Comparison of ENCODE assay signal across 10 cellular contexts in genomic region chr18:27073404-27073830, GRCh38.
DNase-seq lines count a peak whose midpoint lies in the region; ATAC-seq, FAIRE-seq and TF ChIP-seq lines count a peak whose summit lies in the region.
"Had no signal": no experiment of that assay in that cellular context is flagged by ENCODE, and none has a peak within 500 bp of the region (broad histone marks: within the 10 kb centered on the region; RNA-seq: fewer than 3 reads in every experiment).

No MANE protein-coding gene starts in this region.

- no peak overlapping the region for H3K27ac ChIP-seq in ovary
- H3K27ac ChIP-seq in breast epithelium: no peak overlapping the region

- H3K4me1 ChIP-seq in ovary (ENCODE audit: insufficient read depth): no peaks in the 10 kb centered on the region
- no peaks in the 10 kb centered on the region for H3K4me1 ChIP-seq in breast epithelium

- FAIRE-seq in GM12892 (lab: Jason Lieb, UNC): peak; percentile 83

- intact Hi-C loops in ovary (cut with DNase I): no loop called here
- intact Hi-C loops in breast epithelium (cut with DNase I; ENCODE audit: low total_unique reads): no loop called here
- intact Hi-C loops in left cardiac atrium (cut with DNase I): no loop called here

- H3K4me3 ChIP-seq in ovary (no peak overlapping the region), breast epithelium (no peak overlapping the region)

- no peak for TF ChIP-seq POLR2A in GM12892 (IDR thresholded peaks at IDR 0.05; ENCODE audit: low read depth, low read length)
- TF ChIP-seq POLR2A in ovary (IDR thresholded peaks at IDR 0.05): no peak
- TF ChIP-seq POLR2A in breast epithelium (IDR thresholded peaks at IDR 0.05): no peak

- no peak for TF ChIP-seq EP300 in ovary (IDR thresholded peaks at IDR 0.05)

- TF ChIP-seq CTCF in ovary (IDR thresholded peaks at IDR 0.05): no peak
- TF ChIP-seq CTCF in breast epithelium (IDR thresholded peaks at IDR 0.05): no peak

- ATAC-seq in GM19397 (IDR thresholded peaks at IDR 0.05; ENCODE audit: unreplicated experiment): peak; percentile 78
- peak; percentile 66 for ATAC-seq in HG02840 (IDR thresholded peaks at IDR 0.05; ENCODE audit: low FRiP score, unreplicated experiment)
- ATAC-seq in HG03460 (IDR thresholded peaks at IDR 0.05; ENCODE audit: unreplicated experiment): peak; percentile 90
- ATAC-seq in left cardiac atrium: no peak
- ATAC-seq: activated CD4-positive, CD25-positive, alpha-beta regulatory T cell treated with anti-CD3 and anti-CD28 coated beads, Interleukin-2, amount 50 U/mL, for 24 hours had no signal

- H3K27me3 ChIP-seq in ovary: no peaks in the 10 kb centered on the region
- H3K27me3 ChIP-seq in breast epithelium: no peaks in the 10 kb centered on the region

- no peaks in the 10 kb centered on the region for H3K36me3 ChIP-seq in ovary
- H3K36me3 ChIP-seq in breast epithelium: no peaks in the 10 kb centered on the region

- 75 to 79% (median 78%) methylated on average over 5 of the region's 5 CpGs for WGBS in ovary, 3 donors

- H3K9me3 ChIP-seq in ovary (no peaks in the 10 kb centered on the region), breast epithelium (no peaks in the 10 kb centered on the region)

- DNase-seq in GM12892 (ENCODE audit: insufficient read length) (no peak), ovary (no peak), breast epithelium (ENCODE audit: low spot score in 2 of 2) (no peak), left cardiac atrium (no peak)
- DNase-seq in effector CD4-positive, alpha-beta T cell: no peak
- DNase-seq: DMS53 had no signal

Comparison
In these comparisons a context has a peak if more than half of its experiments do, and no peak if none do; other contexts are left out.
1. ATAC-seq: peak in GM19397 (single experiment), HG02840 (single experiment) and HG03460 (single experiment); none in left cardiac atrium (0 of 2).